1 cellular context compared by ENCODE assay signal in the genomic region with DNA sequence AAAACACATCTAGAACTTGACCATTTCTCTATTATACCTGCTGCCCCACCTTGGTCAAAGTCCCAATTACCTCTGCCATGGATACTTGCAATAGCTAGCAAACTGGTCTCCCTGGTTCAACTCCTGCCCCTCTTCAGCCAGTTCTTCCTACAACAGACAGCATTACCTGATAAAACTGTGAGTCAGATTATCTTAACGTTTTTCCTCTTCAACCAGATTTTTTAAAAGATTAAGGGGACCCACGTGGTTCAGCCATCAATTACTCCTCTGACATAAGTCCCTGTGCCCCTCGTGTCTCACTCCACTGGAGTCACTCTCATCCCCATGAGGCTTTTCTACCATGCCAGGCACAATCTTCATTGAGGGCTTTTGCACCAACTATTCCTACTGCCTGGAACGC.
TF ChIP-seq lines count a peak whose summit lies in the region.

No MANE protein-coding gene starts in this region.

TF ChIP-seq in GM23338, 12 proteins besides CTCF, POLR2A, EP300 and RAD21 (continued from another document):
- no peak for TF ChIP-seq ETS1 (IDR thresholded peaks at IDR 0.05)
